In genomic region chr9:137271696-137272076, GRCh38 we compare ENCODE assay signal across 28 cellular contexts. TPM values are rescaled to one million over a fixed set of nuclear protein-coding genes. Genes with fewer than 3 reads are reported as not detected.
DNase-seq lines count a peak whose midpoint lies in the region; ATAC-seq and TF ChIP-seq lines count a peak whose summit lies in the region.
"Had no signal": no experiment of that assay in that cellular context is flagged by ENCODE, and none has a peak within 500 bp of the region (broad histone marks: within the 10 kb centered on the region; RNA-seq: fewer than 3 reads in every experiment).

No MANE protein-coding gene starts in this region.

- H3K27ac ChIP-seq in WERI-Rb-1, result peak overlapping the region; percentile 24; the same call in 1 of the 2 replicates
- no peak overlapping the region for H3K27ac ChIP-seq in spleen
- H3K27ac ChIP-seq: body of pancreas, vagina had no signal

- no peak overlapping the region for H3K4me3 ChIP-seq in H7 (ENCODE audit: insufficient read depth, low read depth, low read length)
- H3K4me3 ChIP-seq in WERI-Rb-1 (ENCODE audit: low read depth, low read length), result no peak overlapping the region
- H3K4me3 ChIP-seq in spleen, result no peak overlapping the region
- H3K4me3 ChIP-seq: body of pancreas, MG63, thoracic aorta, vagina had no signal

- H3K4me1 ChIP-seq in spleen, result peaks cover 18 to 91% (median 56%) of the 10 kb centered on the region in 6 donors

- peaks cover 14% of the 10 kb centered on the region for H3K4me1 Mint-ChIP-seq in activated naive CD8-positive, alpha-beta T cell (ENCODE audit: low read depth)
- peaks cover 27% of the 10 kb centered on the region for H3K4me1 Mint-ChIP-seq in activated naive CD8-positive, alpha-beta T cell treated with anti-CD3 and anti-CD28 coated beads, Interleukin-2, amount 50 U/mL, for 24 hours

- no peaks in the 10 kb centered on the region for H3K9me3 Mint-ChIP-seq in activated naive CD8-positive, alpha-beta T cell (ENCODE audit: low read depth)
- no peaks in the 10 kb centered on the region for H3K9me3 Mint-ChIP-seq in activated naive CD8-positive, alpha-beta T cell treated with anti-CD3 and anti-CD28 coated beads, Interleukin-2, amount 50 U/mL, for 24 hours
- H3K9me3 Mint-ChIP-seq: CD4-positive, CD25-positive, alpha-beta regulatory T cell; naive B cell had no signal

- WGBS in spleen, 5 donors, result 17 to 35% (median 27%) methylated on average over 3 of the region's 3 CpGs

- TF ChIP-seq CTCF in WERI-Rb-1 (IDR thresholded peaks at IDR 0.05; ENCODE audit: low read depth, low read length) (no peak), spleen (IDR thresholded peaks at IDR 0.05 in 8 of 11, conservative IDR thresholded peaks at IDR 0.05 in 3 of 11) (no peak)

- DNase-seq in activated naive CD8-positive, alpha-beta T cell treated with anti-CD3 and anti-CD28 coated beads, Interleukin-2, amount 50 U/mL, for 24 hours, result no peak
- peak; percentile 57 for DNase-seq in H7
- DNase-seq in WERI-Rb-1, result peak; percentile 46
- DNase-seq in spleen, result peak; percentile 64
- DNase-seq in NCI-H345 treated with DMSO at 0.1 percent for 48 hours (lab: John Stamatoyannopoulos, UW; ENCODE audit: unreplicated experiment), result no peak
- no peak for DNase-seq in NOMO-1 treated with dmso at 0.1 percent for 144 hours (lab: John Stamatoyannopoulos, UW; ENCODE audit: unreplicated experiment)
- DNase-seq: body of pancreas; DMS 273 treated with DMSO at 0.1 percent for 48 hours; effector CD4-positive, alpha-beta T cell; HCEC 1CT; head of caudate nucleus; left colon; MG63; naive B cell; NCI-H1417 treated with DMSO at 0.1 percent for 48 hours; NCI-H2081 treated with DMSO at 0.1 percent for 48 hours; NCI-H446 treated with DMSO at 0.1 percent for 48 hours; OCI-M1; retina; SHP77; stimulated activated CD4-positive, alpha-beta T cell treated with anti-CD3 and anti-CD28 coated beads, Interleukin-2, amount 100 ng/mL, for 48 hours; SW 1271 had no signal

- peak overlapping the region; percentile 4 for H3K4me3 Mint-ChIP-seq in activated naive CD8-positive, alpha-beta T cell
- H3K4me3 Mint-ChIP-seq in activated naive CD8-positive, alpha-beta T cell treated with anti-CD3 and anti-CD28 coated beads, Interleukin-2, amount 50 U/mL, for 24 hours, result no peak overlapping the region
- H3K4me3 Mint-ChIP-seq: CD4-positive, CD25-positive, alpha-beta regulatory T cell had no signal

- H3K9me3 ChIP-seq in WERI-Rb-1 (ENCODE audit: severe bottlenecking), result no peaks in the 10 kb centered on the region
- no peaks in the 10 kb centered on the region for H3K9me3 ChIP-seq in spleen
- H3K9me3 ChIP-seq: body of pancreas, MG63, thoracic aorta, vagina had no signal

- intact Hi-C loops in spleen (cut with DNase I; ENCODE audit: low total_unique reads), result no loop called here

- H3K36me3 ChIP-seq in H7 (replicated peaks; ENCODE audit: control insufficient read depth, insufficient read depth, low read length), result peaks cover 19% of the 10 kb centered on the region
- H3K36me3 ChIP-seq in WERI-Rb-1, result peaks cover 9% of the 10 kb centered on the region
- H3K36me3 ChIP-seq in spleen, result peaks cover 0 to 72% (median 31%) of the 10 kb centered on the region in 6 donors

- no peak for ATAC-seq in activated naive CD8-positive, alpha-beta T cell treated with anti-CD3 and anti-CD28 coated beads, Interleukin-2, amount 50 U/mL, for 24 hours
- no peak for ATAC-seq in HG03280 (IDR thresholded peaks at IDR 0.05; ENCODE audit: unreplicated experiment)
- ATAC-seq: body of pancreas, left colon had no signal

- H3K27ac Mint-ChIP-seq in activated naive CD8-positive, alpha-beta T cell, result no peak overlapping the region
- no peak overlapping the region for H3K27ac Mint-ChIP-seq in activated naive CD8-positive, alpha-beta T cell treated with anti-CD3 and anti-CD28 coated beads, Interleukin-2, amount 50 U/mL, for 24 hours
- H3K27ac Mint-ChIP-seq: CD4-positive, CD25-positive, alpha-beta regulatory T cell had no signal

- TF ChIP-seq POLR2A in spleen (IDR thresholded peaks at IDR 0.05), result no peak

- H3K36me3 Mint-ChIP-seq in activated naive CD8-positive, alpha-beta T cell, result peaks cover 12% of the 10 kb centered on the region
- peaks cover 23% of the 10 kb centered on the region for H3K36me3 Mint-ChIP-seq in activated naive CD8-positive, alpha-beta T cell treated with anti-CD3 and anti-CD28 coated beads, Interleukin-2, amount 50 U/mL, for 24 hours (ENCODE audit: low read depth)

- H3K27me3 ChIP-seq in H7 (ENCODE audit: control insufficient read depth, insufficient read depth, low read length) (no peaks in the 10 kb centered on the region), WERI-Rb-1 (ENCODE audit: insufficient read depth, low read depth, severe bottlenecking) (no peaks in the 10 kb centered on the region), spleen (replicated peaks in 1 of 7) (no peaks in the 10 kb centered on the region)
- H3K27me3 ChIP-seq: body of pancreas, MG63, vagina had no signal

- no peaks in the 10 kb centered on the region for H3K27me3 Mint-ChIP-seq in activated naive CD8-positive, alpha-beta T cell
- no peaks in the 10 kb centered on the region for H3K27me3 Mint-ChIP-seq in activated naive CD8-positive, alpha-beta T cell treated with anti-CD3 and anti-CD28 coated beads, Interleukin-2, amount 50 U/mL, for 24 hours
- H3K27me3 Mint-ChIP-seq: CD4-positive, CD25-positive, alpha-beta regulatory T cell; naive B cell had no signal

RNA-seq across cellular contexts. Expression of gene TOR4A, which starts 5.8 kb away (rescaled TPM):
- total RNA-seq in H7 (2014; rRNA removed; shearing (Covaris generic)), result 21.3 and 23.2 TPM in 2 replicates
- total RNA-seq in spleen, result 10 to 100 TPM; 23.1 to 39.9 (median 29.4) TPM
- polyA plus RNA-seq in spleen, result 10 to 100 TPM in 1 of 3 donors, 1 to 10 TPM in 2; 3.2 to 10.8 (median 5.1) TPM

RNA-seq across cellular contexts. Expression of gene NELFB, which starts 16.6 kb away (rescaled TPM):
- total RNA-seq in H7 (2014; rRNA removed; shearing (Covaris generic)), result 112 and 121 TPM in 2 replicates
- 10 to 100 TPM; 27.7 to 46.8 (median 39.9) TPM for total RNA-seq in spleen
- polyA plus RNA-seq in spleen, result 10 to 100 TPM; 26.6 to 49.7 (median 28.0) TPM

RNA-seq across cellular contexts. Expression of gene STPG3, which starts 20.6 kb away (rescaled TPM):
- total RNA-seq in H7 (2014; rRNA removed; shearing (Covaris generic)), result not detected in 2 replicates
- not detected for total RNA-seq in spleen
- polyA plus RNA-seq in spleen, result not detected
- total RNA-seq: body of pancreas; CD4-positive, CD25-positive, alpha-beta regulatory T cell; epithelial cell of proximal tubule; left colon; thoracic aorta; vagina had no signal
- polyA plus RNA-seq: CD4-positive, CD25-positive, alpha-beta regulatory T cell had no signal

RNA-seq across cellular contexts. Expression of gene NRARP, which starts 30.4 kb away (rescaled TPM):
- 27.7 and 34.8 TPM in 2 replicates for total RNA-seq in H7 (2014; rRNA removed; shearing (Covaris generic))
- 10 to 100 TPM in 3 of 7 donors, 1 to 10 TPM in 4; 5.6 to 24.4 (median 9.4) TPM for total RNA-seq in spleen
- polyA plus RNA-seq in spleen, result 1 to 10 TPM in 1 of 3 donors, under 1 TPM in 2; 0.37 to 1.3 (median 0.94) TPM
- polyA plus RNA-seq: CD4-positive, CD25-positive, alpha-beta regulatory T cell had no signal

RNA-seq across cellular contexts. Expression of gene TUBB4B, which starts 30.6 kb away (rescaled TPM):
- 238 and 257 TPM in 2 replicates for total RNA-seq in H7 (2014; rRNA removed; shearing (Covaris generic))
- 100 to 1,000 TPM in 4 of 7 donors, 10 to 100 TPM in 3; 55.1 to 137 (median 102) TPM for total RNA-seq in spleen
- polyA plus RNA-seq in spleen, result 100 to 1,000 TPM in 2 of 3 donors, 10 to 100 TPM in 1; 59.6 to 112 (median 107) TPM

Comparison
In these comparisons a context has a peak if more than half of its experiments do, and no peak if none do; other contexts are left out.
1. DNase-seq: peak in H7 (single experiment), WERI-Rb-1 (single experiment) and spleen (single experiment); none in activated naive CD8-positive, alpha-beta T cell treated with anti-CD3 and anti-CD28 coated beads, Interleukin-2, amount 50 U/mL, for 24 hours (single experiment), NCI-H345 treated with DMSO at 0.1 percent for 48 hours (single experiment) and NOMO-1 treated with dmso at 0.1 percent for 144 hours (single experiment).